Comparison of ENCODE assay signal across 10 cellular contexts in the genomic region with DNA sequence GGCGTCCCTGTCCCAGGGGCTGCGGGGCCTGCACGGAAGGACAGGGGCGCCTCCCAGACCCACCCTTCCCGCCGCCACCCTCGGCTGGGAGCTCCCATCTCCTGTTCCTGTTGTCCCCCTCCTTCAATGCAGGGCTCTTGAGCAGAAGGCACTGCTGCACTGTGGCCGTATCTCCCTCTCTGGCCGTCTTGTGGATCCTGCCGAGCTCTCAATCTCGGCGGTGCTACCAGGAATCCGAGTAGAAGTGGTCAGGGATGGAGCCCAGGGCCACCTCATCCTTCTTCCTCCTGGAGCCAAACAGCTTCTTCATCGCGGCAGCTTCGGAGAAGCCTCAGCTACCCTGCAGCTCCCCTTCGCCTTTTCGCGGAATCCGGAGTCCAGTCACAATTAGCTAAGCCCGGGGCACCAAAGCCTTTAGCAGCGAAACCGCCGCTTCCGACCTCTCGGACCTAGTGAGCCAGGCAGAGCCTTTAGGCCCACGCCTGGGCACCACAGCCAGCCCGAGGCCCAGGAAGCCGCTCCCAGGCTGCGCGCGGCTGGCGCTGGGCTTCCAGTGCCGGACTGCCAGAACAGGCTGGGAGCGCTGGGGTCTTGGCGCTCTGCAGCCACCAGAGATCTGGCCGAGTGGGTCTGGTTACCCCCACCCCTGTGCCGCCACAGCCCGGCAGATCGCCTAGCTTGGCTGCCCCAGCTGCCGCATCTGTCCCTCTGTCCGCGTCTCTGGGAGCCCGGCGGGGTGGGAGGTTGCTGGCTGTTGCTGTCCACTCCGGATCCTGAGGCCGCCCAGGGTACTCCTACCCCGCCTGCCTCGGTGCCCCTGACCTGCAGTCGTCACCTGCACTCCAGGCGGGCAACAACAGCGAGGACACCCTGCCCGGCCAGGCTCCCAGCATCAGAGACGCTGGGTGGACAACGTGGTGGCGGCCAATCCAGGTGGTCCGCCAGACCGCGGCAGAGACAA.
DNase-seq lines count a peak whose midpoint lies in the region; ATAC-seq, FAIRE-seq and TF ChIP-seq lines count a peak whose summit lies in the region.
"Had no signal": no experiment of that assay in that cellular context is flagged by ENCODE, and none has a peak within 500 bp of the region (broad histone marks: within the 10 kb centered on the region; RNA-seq: fewer than 3 reads in every experiment).

No MANE protein-coding gene starts in this region.

- H3K36me3 Mint-ChIP-seq in naive B cell = no peaks in the 10 kb centered on the region
- H3K36me3 Mint-ChIP-seq in T-helper 2 cell treated with Interferon-gamma antibody and Interleukin-4, amounts not matched to agents 5 μg/mL and 100 μg/mL, for 36 hours (ENCODE audit: low read depth) = no peaks in the 10 kb centered on the region

- no peak for FAIRE-seq in HTR-8/SVneo (lab: Jason Lieb, UNC)
- FAIRE-seq in GM19239 (lab: Jason Lieb, UNC) = no peak

- POLR2A ChIA-PET in AG04449 (lab: Yijun Ruan, JAX) = no interaction called here

- peaks cover 40 to 63% (median 58%) of the 10 kb centered on the region in 3 donors for H3K27me3 Mint-ChIP-seq in naive B cell
- peaks cover 63% of the 10 kb centered on the region for H3K27me3 Mint-ChIP-seq in T-helper 2 cell treated with Interferon-gamma antibody and Interleukin-4, amounts not matched to agents 5 μg/mL and 100 μg/mL, for 36 hours (ENCODE audit: low read depth)

- H3K27ac Mint-ChIP-seq in naive B cell = peak overlapping the region in 1 of 6 donors; percentile 67
- H3K27ac Mint-ChIP-seq in T-helper 2 cell treated with Interferon-gamma antibody and Interleukin-4, amounts not matched to agents 5 μg/mL and 100 μg/mL, for 36 hours = no peak overlapping the region

- TF ChIP-seq CTCF in AG04449 (IDR thresholded peaks at IDR 0.05; ENCODE audit: insufficient read depth, low read length, missing control alignments) (no peak), epithelial cell of proximal tubule (conservative IDR thresholded peaks at IDR 0.05; ENCODE audit: low read depth, low read length) (no peak)

- no peak for DNase-seq in AG04449 (ENCODE audit: low read depth, low spot score)
- DNase-seq in NCI-H69 (lab: John Stamatoyannopoulos, UW) = peak; percentile 27
- DNase-seq in epithelial cell of proximal tubule (ENCODE audit: low read depth) = no peak
- peak; percentile 4 for DNase-seq in naive B cell
- DNase-seq in HTR-8/SVneo (ENCODE audit: insufficient read length, low spot score) = no peak
- DNase-seq in GM19239 (ENCODE audit: insufficient read length, low spot score) = no peak
- DNase-seq in stimulated activated CD4-positive, alpha-beta T cell treated with anti-CD3 and anti-CD28 coated beads, Interleukin-15, amount 100 ng/mL, for 24 hours = no peak
- no peak for DNase-seq in T-helper 2 cell treated with Interferon-gamma antibody and Interleukin-4, amounts not matched to agents 5 μg/mL and 100 μg/mL, for 36 hours (ENCODE audit: low spot score)
- DNase-seq: activated CD4-positive, alpha-beta T cell treated with anti-CD3 and anti-CD28 coated beads for 1 hour; DND-41 had no signal

- H3K4me3 ChIP-seq in AG04449 (ENCODE audit: low read depth, low read length) (peak overlapping the region; percentile 1; the same call in 1 of the 2 replicates), epithelial cell of proximal tubule (ENCODE audit: low read depth, low read length) (peak overlapping the region; percentile 33)

- CTCF ChIA-PET in AG04449 (lab: Yijun Ruan, JAX) = no interaction called here

- H3K9me3 Mint-ChIP-seq in naive B cell = no peaks in the 10 kb centered on the region
- H3K9me3 Mint-ChIP-seq in T-helper 2 cell treated with Interferon-gamma antibody and Interleukin-4, amounts not matched to agents 5 μg/mL and 100 μg/mL, for 36 hours = no peaks in the 10 kb centered on the region

- ATAC-seq in naive B cell (ENCODE audit: low read depth in 2 of 2) = no peak

- peak overlapping the region in 6 of 8 donors; percentile 19 to 80 (median 61) for H3K4me3 Mint-ChIP-seq in naive B cell
- no peak overlapping the region for H3K4me3 Mint-ChIP-seq in T-helper 2 cell treated with Interferon-gamma antibody and Interleukin-4, amounts not matched to agents 5 μg/mL and 100 μg/mL, for 36 hours

- peaks cover 3 to 9% (median 4%) of the 10 kb centered on the region in 3 donors for H3K4me1 Mint-ChIP-seq in naive B cell
- H3K4me1 Mint-ChIP-seq in T-helper 2 cell treated with Interferon-gamma antibody and Interleukin-4, amounts not matched to agents 5 μg/mL and 100 μg/mL, for 36 hours (ENCODE audit: low read depth) = peaks cover 5% of the 10 kb centered on the region

Comparison
In these comparisons a context has a peak if more than half of its experiments do, and no peak if none do; other contexts are left out.
1. DNase-seq: peak in NCI-H69 (single experiment) and naive B cell (single experiment); none in AG04449 (single experiment), epithelial cell of proximal tubule (single experiment), HTR-8/SVneo (single experiment), GM19239 (single experiment), stimulated activated CD4-positive, alpha-beta T cell treated with anti-CD3 and anti-CD28 coated beads, Interleukin-15, amount 100 ng/mL, for 24 hours (single experiment) and T-helper 2 cell treated with Interferon-gamma antibody and Interleukin-4, amounts not matched to agents 5 μg/mL and 100 μg/mL, for 36 hours (single experiment).